ENCODE assay signal across 1 cellular context in genomic region chr7:2709553-2710165, GRCh38.
A peak's percentile ranks its signal among the peaks of the same experiment; 100 is the strongest.
TF ChIP-seq lines count a peak whose summit lies in the region.

No MANE protein-coding gene starts in this region.

TF ChIP-seq in WTC11, 78 proteins besides CTCF, POLR2A, EP300 and RAD21 (continued from another document and continues in another):
- TF ChIP-seq E2F5 (CRISPR knock-in tag; IDR thresholded peaks at IDR 0.05): peak; percentile 23; the same call in 1 of the 2 replicates
- TF ChIP-seq OVOL2 (CRISPR knock-in tag; IDR thresholded peaks at IDR 0.05; ENCODE audit: borderline replicate concordance): no peak
- no peak for TF ChIP-seq ESRRA (CRISPR knock-in tag; IDR thresholded peaks at IDR 0.05; ENCODE audit: borderline replicate concordance)
- TF ChIP-seq MAX (CRISPR knock-in tag; IDR thresholded peaks at IDR 0.05): peak; percentile 71; the same call in 1 of the 2 replicates
- TF ChIP-seq SMAD3 (CRISPR knock-in tag; IDR thresholded peaks at IDR 0.05; ENCODE audit: borderline replicate concordance): no peak
- no peak for TF ChIP-seq TCF7 (CRISPR knock-in tag; IDR thresholded peaks at IDR 0.05; ENCODE audit: low read depth)
- TF ChIP-seq MXD4 (CRISPR knock-in tag; IDR thresholded peaks at IDR 0.05; ENCODE audit: borderline replicate concordance): no peak
- TF ChIP-seq IRF2 (CRISPR knock-in tag; IDR thresholded peaks at IDR 0.05; ENCODE audit: borderline replicate concordance, low read depth): no peak
- no peak for TF ChIP-seq ZMAT4 (CRISPR knock-in tag; IDR thresholded peaks at IDR 0.05)
- TF ChIP-seq ATF1 (CRISPR knock-in tag; IDR thresholded peaks at IDR 0.05): no peak
- TF ChIP-seq ATF3 (CRISPR knock-in tag; conservative IDR thresholded peaks at IDR 0.05): no peak
- no peak for TF ChIP-seq RORB (CRISPR knock-in tag; IDR thresholded peaks at IDR 0.05)
- no peak for TF ChIP-seq ZSCAN18 (CRISPR knock-in tag; IDR thresholded peaks at IDR 0.05)
- no peak for TF ChIP-seq AFF4 (CRISPR knock-in tag; IDR thresholded peaks at IDR 0.05; ENCODE audit: borderline replicate concordance)
- no peak for TF ChIP-seq TEAD1 (CRISPR knock-in tag; IDR thresholded peaks at IDR 0.05)
- no peak for TF ChIP-seq SMAD4 (CRISPR knock-in tag; IDR thresholded peaks at IDR 0.05)
- TF ChIP-seq NFE2L1 (CRISPR knock-in tag; IDR thresholded peaks at IDR 0.05): no peak
- no peak for TF ChIP-seq CBFB (CRISPR knock-in tag; IDR thresholded peaks at IDR 0.05; ENCODE audit: low read depth)
- TF ChIP-seq STAT6 (CRISPR knock-in tag; conservative IDR thresholded peaks at IDR 0.05; ENCODE audit: low read depth): no peak
- TF ChIP-seq USF1 (CRISPR knock-in tag; IDR thresholded peaks at IDR 0.05): peak; percentile 38; the same call in 1 of the 2 replicates
- TF ChIP-seq CREM (CRISPR knock-in tag; IDR thresholded peaks at IDR 0.05): no peak
- no peak for TF ChIP-seq FOXP4 (CRISPR knock-in tag; IDR thresholded peaks at IDR 0.05)
- TF ChIP-seq ZNF232 (CRISPR knock-in tag; IDR thresholded peaks at IDR 0.05): no peak
- no peak for TF ChIP-seq ZNF263 (CRISPR knock-in tag; IDR thresholded peaks at IDR 0.05; ENCODE audit: low read depth)
- TF ChIP-seq ZBTB43 (CRISPR knock-in tag; IDR thresholded peaks at IDR 0.05): no peak
- no peak for TF ChIP-seq MLX (CRISPR knock-in tag; IDR thresholded peaks at IDR 0.05)
- TF ChIP-seq ATF6 (CRISPR knock-in tag; IDR thresholded peaks at IDR 0.05): no peak
- 0 out of 2 replicates have a peak, but pooled peaks have one; percentile 44 for TF ChIP-seq RELA (CRISPR knock-in tag; IDR thresholded peaks at IDR 0.05; ENCODE audit: borderline replicate concordance)
- TF ChIP-seq KAT7 (CRISPR knock-in tag; IDR thresholded peaks at IDR 0.05; ENCODE audit: borderline replicate concordance): no peak
- TF ChIP-seq AR (CRISPR knock-in tag; IDR thresholded peaks at IDR 0.05): no peak
- no peak for TF ChIP-seq ZNF416 (CRISPR knock-in tag; IDR thresholded peaks at IDR 0.05)
- TF ChIP-seq ERG (CRISPR knock-in tag; IDR thresholded peaks at IDR 0.05): no peak
